20 cellular contexts compared by ENCODE assay signal in the genomic region with DNA sequence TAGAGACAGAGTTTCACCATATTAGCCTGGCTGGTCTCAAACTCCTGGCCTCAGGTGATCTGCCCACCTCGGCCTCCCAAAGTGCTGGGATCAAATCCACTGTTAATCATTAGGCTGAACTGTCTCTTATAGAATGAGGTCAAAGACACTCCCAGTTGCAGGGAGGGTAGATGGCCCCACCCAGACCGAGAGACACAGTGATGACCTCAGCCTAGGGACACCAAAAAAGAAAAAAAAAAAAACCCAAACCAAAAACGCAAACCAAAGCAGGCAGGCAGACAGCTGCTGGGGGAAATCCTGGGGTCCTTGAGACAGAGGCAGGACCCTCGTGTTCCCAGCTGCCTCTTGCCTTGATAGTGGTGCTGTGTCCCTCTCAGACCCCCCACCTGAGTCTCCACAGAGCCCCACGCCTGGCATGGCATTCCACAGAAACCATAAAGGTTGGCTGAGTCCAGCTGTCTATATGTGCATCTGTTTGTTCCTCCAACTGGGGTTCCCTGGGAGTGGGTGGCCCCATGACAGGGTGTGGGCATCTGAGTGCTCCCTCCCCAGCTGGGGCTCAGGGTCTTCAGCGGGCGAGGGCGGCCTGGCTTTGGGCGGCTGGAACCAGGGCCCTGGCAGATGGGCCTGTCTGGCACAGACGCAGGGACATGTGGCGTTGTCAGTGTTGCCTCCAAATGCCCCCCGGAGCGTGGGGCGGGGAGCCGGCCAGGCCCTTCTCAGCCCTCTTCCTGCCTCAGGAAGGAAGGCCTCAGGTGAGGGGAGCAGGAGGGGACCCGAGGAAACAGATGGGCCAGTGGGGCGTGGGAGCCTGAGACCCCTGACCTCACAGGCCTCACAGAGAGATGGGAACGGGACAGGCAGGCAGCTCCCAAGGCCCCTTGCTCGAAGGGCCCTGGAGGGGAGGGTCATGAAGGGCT. TPM values are rescaled to one million over a fixed set of nuclear protein-coding genes. Genes with fewer than 3 reads are reported as not detected.
DNase-seq lines count a peak whose midpoint lies in the region; ATAC-seq and TF ChIP-seq lines count a peak whose summit lies in the region.
"Had no signal": no experiment of that assay in that cellular context is flagged by ENCODE, and none has a peak within 500 bp of the region (broad histone marks: within the 10 kb centered on the region; RNA-seq: fewer than 3 reads in every experiment).

No MANE protein-coding gene starts in this region.

- H3K36me3 ChIP-seq in BLaER1 (no peaks in the 10 kb centered on the region), H7 (replicated peaks; ENCODE audit: control insufficient read depth, insufficient read depth, low read length) (no peaks in the 10 kb centered on the region), endocrine pancreas (ENCODE audit: control insufficient read depth, insufficient read depth, low read length) (no peaks in the 10 kb centered on the region)
- H3K36me3 ChIP-seq: breast epithelium, left ventricle myocardium inferior, thoracic aorta had no signal

- no peak for TF ChIP-seq CTCF in WTC11 (IDR thresholded peaks at IDR 0.05)

- no peaks in the 10 kb centered on the region for H3K36me3 Mint-ChIP-seq in WTC11
- H3K36me3 Mint-ChIP-seq in activated naive CD4-positive, alpha-beta T cell treated with anti-CD3 and anti-CD28 coated beads for 36 hours (ENCODE audit: low read depth): no peaks in the 10 kb centered on the region
- H3K36me3 Mint-ChIP-seq: activated naive CD8-positive, alpha-beta T cell treated with anti-CD3 and anti-CD28 coated beads, Interleukin-2, amount 10 ng/mL, durations not matched to agents 7 days and 5 days had no signal

- no peak overlapping the region for H3K4me3 ChIP-seq in BLaER1
- H3K4me3 ChIP-seq in H7 (ENCODE audit: insufficient read depth, low read depth, low read length): no peak overlapping the region
- H3K4me3 ChIP-seq in endocrine pancreas (ENCODE audit: control insufficient read depth, insufficient read depth, low read length): no peak overlapping the region
- H3K4me3 ChIP-seq: breast epithelium, left ventricle myocardium inferior, thoracic aorta had no signal

- H3K27me3 ChIP-seq in BLaER1 (no peaks in the 10 kb centered on the region), H7 (ENCODE audit: control insufficient read depth, insufficient read depth, low read length) (no peaks in the 10 kb centered on the region), endocrine pancreas (ENCODE audit: control insufficient read depth, insufficient read depth, low read length) (no peaks in the 10 kb centered on the region)
- H3K27me3 ChIP-seq: breast epithelium had no signal

- H3K27me3 Mint-ChIP-seq in WTC11 (ENCODE audit: low read depth): peaks cover 5% of the 10 kb centered on the region
- peaks cover 10% of the 10 kb centered on the region for H3K27me3 Mint-ChIP-seq in activated naive CD4-positive, alpha-beta T cell treated with anti-CD3 and anti-CD28 coated beads for 36 hours (ENCODE audit: low read depth)

- H3K27ac Mint-ChIP-seq in WTC11: no peak overlapping the region
- no peak overlapping the region for H3K27ac Mint-ChIP-seq in activated naive CD4-positive, alpha-beta T cell treated with anti-CD3 and anti-CD28 coated beads for 36 hours
- H3K27ac Mint-ChIP-seq: activated CD4-positive, alpha-beta memory T cell treated with anti-CD3 and anti-CD28 coated beads, Interleukin-2, amount 10 ng/mL, durations not matched to agents 7 days and 5 days; activated naive CD8-positive, alpha-beta T cell treated with anti-CD3 and anti-CD28 coated beads, Interleukin-2, amount 10 ng/mL, durations not matched to agents 7 days and 5 days; activated T-cell treated with anti-CD3 and anti-CD28 coated beads, Interleukin-2, amount 50 U/mL, for 72 hours had no signal

- H4K20me1 ChIP-seq in BLaER1: no peaks in the 10 kb centered on the region

- H3K9ac ChIP-seq in BLaER1 (peak overlapping the region; percentile 53; the same call in 1 of the 2 replicates), endocrine pancreas (ENCODE audit: control insufficient read depth, insufficient read depth, low read length) (peak overlapping the region; percentile 43)

- peak; percentile 29 for DNase-seq in H7
- DNase-seq in NCI-H524 treated with DMSO at 0.1 percent for 48 hours (lab: John Stamatoyannopoulos, UW): peak; percentile 88
- DNase-seq in WTC11 (ENCODE audit: low spot score): no peak
- no peak for DNase-seq in NCI-H2227 treated with DMSO at 0.1 percent for 48 hours (lab: John Stamatoyannopoulos, UW)
- no peak for DNase-seq in iPS-NIHi7 (ENCODE audit: extremely low spot score)
- DNase-seq in activated naive CD4-positive, alpha-beta T cell treated with anti-CD3 and anti-CD28 coated beads for 36 hours: no peak
- DNase-seq: activated CD4-positive, alpha-beta memory T cell treated with anti-CD3 and anti-CD28 coated beads, Interleukin-2, amount 10 ng/mL, durations not matched to agents 7 days and 5 days; activated naive CD8-positive, alpha-beta T cell treated with anti-CD3 and anti-CD28 coated beads, Interleukin-2, amount 10 ng/mL, durations not matched to agents 7 days and 5 days; activated T-cell treated with anti-CD3 and anti-CD28 coated beads, Interleukin-2, amount 50 U/mL, for 72 hours; effector memory CD4-positive, alpha-beta T cell; left ventricle myocardium inferior; NCI-H510A treated with DMSO at 0.1 percent for 48 hours; stimulated activated CD4-positive, alpha-beta T cell treated with anti-CD3 and anti-CD28 coated beads, Interleukin-4, amount 100 ng/mL, for 24 hours; SW 1271 had no signal

- ATAC-seq in WTC11: no peak
- ATAC-seq: activated T-cell treated with anti-CD3 and anti-CD28 coated beads, Interleukin-2, amount 50 U/mL, for 72 hours had no signal

- no peaks in the 10 kb centered on the region for H3K4me1 Mint-ChIP-seq in WTC11
- peaks cover 8% of the 10 kb centered on the region for H3K4me1 Mint-ChIP-seq in activated naive CD4-positive, alpha-beta T cell treated with anti-CD3 and anti-CD28 coated beads for 36 hours (ENCODE audit: low read depth)
- H3K4me1 Mint-ChIP-seq: activated CD4-positive, alpha-beta memory T cell treated with anti-CD3 and anti-CD28 coated beads, Interleukin-2, amount 10 ng/mL, durations not matched to agents 7 days and 5 days had no signal

- POLR2A ChIA-PET in WTC11 (lab: Charles Lee): no interaction called here

- H3K9me3 ChIP-seq in BLaER1 (no peaks in the 10 kb centered on the region), endocrine pancreas (ENCODE audit: control insufficient read depth, low read length) (no peaks in the 10 kb centered on the region)
- H3K9me3 ChIP-seq: breast epithelium, left ventricle myocardium inferior, thoracic aorta had no signal

- peak overlapping the region; percentile 56 for H3K27ac ChIP-seq in BLaER1
- H3K27ac ChIP-seq: left ventricle myocardium inferior, thoracic aorta had no signal

- H3K4me1 ChIP-seq in BLaER1 (peaks cover 32% of the 10 kb centered on the region), endocrine pancreas (ENCODE audit: control insufficient read depth, insufficient read depth, low read length) (no peaks in the 10 kb centered on the region)
- H3K4me1 ChIP-seq: breast epithelium had no signal

- no peaks in the 10 kb centered on the region for H3K9me3 Mint-ChIP-seq in WTC11
- no peaks in the 10 kb centered on the region for H3K9me3 Mint-ChIP-seq in activated naive CD4-positive, alpha-beta T cell treated with anti-CD3 and anti-CD28 coated beads for 36 hours
- H3K9me3 Mint-ChIP-seq: activated CD4-positive, alpha-beta memory T cell treated with anti-CD3 and anti-CD28 coated beads, Interleukin-2, amount 10 ng/mL, durations not matched to agents 7 days and 5 days; activated naive CD8-positive, alpha-beta T cell treated with anti-CD3 and anti-CD28 coated beads, Interleukin-2, amount 10 ng/mL, durations not matched to agents 7 days and 5 days; activated T-cell treated with anti-CD3 and anti-CD28 coated beads, Interleukin-2, amount 50 U/mL, for 72 hours had no signal

- CTCF ChIA-PET in WTC11 (lab: Charles Lee): interaction anchor here (1.0 to 9.9 kb wide), 5 partner anchors 9 to 127 kb away, joined by 3 to 276 read pairs (median 188); no protein-coding TSS in a partner anchor
- CTCF ChIA-PET in activated naive CD4-positive, alpha-beta T cell treated with anti-CD3 and anti-CD28 coated beads for 36 hours (lab: Charles Lee): interaction anchor here (0.7 to 8.9 kb wide), 7 partner anchors 10 to 1410 kb away, joined by 3 to 110 read pairs (median 11); no protein-coding TSS in a partner anchor

- intact Hi-C loops in activated naive CD4-positive, alpha-beta T cell treated with anti-CD3 and anti-CD28 coated beads for 36 hours (cut with micrococcal nuclease): loop anchor here (5.0 kb wide), 1 partner anchor 458 kb away; no protein-coding TSS in a partner anchor

- H3K4me2 ChIP-seq in BLaER1: peak overlapping the region; percentile 61

- no peak overlapping the region for H3K4me3 Mint-ChIP-seq in WTC11
- H3K4me3 Mint-ChIP-seq in activated naive CD4-positive, alpha-beta T cell treated with anti-CD3 and anti-CD28 coated beads for 36 hours: no peak overlapping the region
- H3K4me3 Mint-ChIP-seq: activated CD4-positive, alpha-beta memory T cell treated with anti-CD3 and anti-CD28 coated beads, Interleukin-2, amount 10 ng/mL, durations not matched to agents 7 days and 5 days; activated naive CD8-positive, alpha-beta T cell treated with anti-CD3 and anti-CD28 coated beads, Interleukin-2, amount 10 ng/mL, durations not matched to agents 7 days and 5 days; activated T-cell treated with anti-CD3 and anti-CD28 coated beads, Interleukin-2, amount 50 U/mL, for 72 hours had no signal

RNA-seq across cellular contexts. Expression of a gene that starts 5.2 kb away (rescaled TPM):
- 0.15 TPM in 1 of 2 replicates, not detected in the other for total RNA-seq in H7 (2014; rRNA removed; shearing (Covaris generic))
- total RNA-seq in WTC11 (2021): 0.18 to 0.23 TPM (median 0.22 TPM) in 3 replicates
- not detected for total RNA-seq in activated naive CD4-positive, alpha-beta T cell treated with anti-CD3 and anti-CD28 coated beads for 36 hours
- total RNA-seq: activated naive CD8-positive, alpha-beta T cell treated with anti-CD3 and anti-CD28 coated beads, Interleukin-2, amount 10 ng/mL, durations not matched to agents 7 days and 5 days; breast epithelium; osteocyte; skeletal muscle tissue; thoracic aorta had no signal

RNA-seq across cellular contexts. Expression of a gene that starts 17.5 kb away (rescaled TPM):
- total RNA-seq in H7 (2014; rRNA removed; shearing (Covaris generic)): 40.4 and 51.7 TPM in 2 replicates
- 54.4 to 57.9 TPM (median 56.1 TPM) in 3 replicates for total RNA-seq in WTC11 (2021)
- total RNA-seq in activated naive CD4-positive, alpha-beta T cell treated with anti-CD3 and anti-CD28 coated beads for 36 hours: 10 to 100 TPM; 27.4 to 28.6 TPM

RNA-seq across cellular contexts. Expression of a gene that starts 20.7 kb away (rescaled TPM):
- 0.03 and 0.07 TPM in 2 replicates for total RNA-seq in H7 (2014; rRNA removed; shearing (Covaris generic))
- 0.44 to 1.5 TPM (median 1.4 TPM) in 3 replicates for total RNA-seq in WTC11 (2021)
- 1 to 10 TPM; 6.2 to 6.4 TPM for total RNA-seq in activated naive CD4-positive, alpha-beta T cell treated with anti-CD3 and anti-CD28 coated beads for 36 hours

RNA-seq across cellular contexts. Expression of a gene that starts 28.9 kb away (rescaled TPM):
- total RNA-seq in H7 (2014; rRNA removed; shearing (Covaris generic)): 146 and 155 TPM in 2 replicates
- 84.3 to 96.6 TPM (median 96.2 TPM) in 3 replicates for total RNA-seq in WTC11 (2021)
- total RNA-seq in activated naive CD4-positive, alpha-beta T cell treated with anti-CD3 and anti-CD28 coated beads for 36 hours: 100 to 1,000 TPM; 219 to 223 TPM

RNA-seq across cellular contexts. Expression of a gene that starts 36.2 kb away (rescaled TPM):
- 911 and 1,131 TPM in 2 replicates for total RNA-seq in H7 (2014; rRNA removed; shearing (Covaris generic))
- total RNA-seq in WTC11 (2021): 977 to 1,088 TPM (median 978 TPM) in 3 replicates
- 100 to 1,000 TPM; 407 to 431 TPM for total RNA-seq in activated naive CD4-positive, alpha-beta T cell treated with anti-CD3 and anti-CD28 coated beads for 36 hours

Comparison
In these comparisons a context has a peak if more than half of its experiments do, and no peak if none do; other contexts are left out.
1. DNase-seq: peak in H7 (single experiment) and NCI-H524 treated with DMSO at 0.1 percent for 48 hours (single experiment); none in WTC11 (single experiment), NCI-H2227 treated with DMSO at 0.1 percent for 48 hours (single experiment), iPS-NIHi7 (single experiment) and activated naive CD4-positive, alpha-beta T cell treated with anti-CD3 and anti-CD28 coated beads for 36 hours (single experiment).